ENCODE assay signal across 8 cellular contexts in the genomic region with DNA sequence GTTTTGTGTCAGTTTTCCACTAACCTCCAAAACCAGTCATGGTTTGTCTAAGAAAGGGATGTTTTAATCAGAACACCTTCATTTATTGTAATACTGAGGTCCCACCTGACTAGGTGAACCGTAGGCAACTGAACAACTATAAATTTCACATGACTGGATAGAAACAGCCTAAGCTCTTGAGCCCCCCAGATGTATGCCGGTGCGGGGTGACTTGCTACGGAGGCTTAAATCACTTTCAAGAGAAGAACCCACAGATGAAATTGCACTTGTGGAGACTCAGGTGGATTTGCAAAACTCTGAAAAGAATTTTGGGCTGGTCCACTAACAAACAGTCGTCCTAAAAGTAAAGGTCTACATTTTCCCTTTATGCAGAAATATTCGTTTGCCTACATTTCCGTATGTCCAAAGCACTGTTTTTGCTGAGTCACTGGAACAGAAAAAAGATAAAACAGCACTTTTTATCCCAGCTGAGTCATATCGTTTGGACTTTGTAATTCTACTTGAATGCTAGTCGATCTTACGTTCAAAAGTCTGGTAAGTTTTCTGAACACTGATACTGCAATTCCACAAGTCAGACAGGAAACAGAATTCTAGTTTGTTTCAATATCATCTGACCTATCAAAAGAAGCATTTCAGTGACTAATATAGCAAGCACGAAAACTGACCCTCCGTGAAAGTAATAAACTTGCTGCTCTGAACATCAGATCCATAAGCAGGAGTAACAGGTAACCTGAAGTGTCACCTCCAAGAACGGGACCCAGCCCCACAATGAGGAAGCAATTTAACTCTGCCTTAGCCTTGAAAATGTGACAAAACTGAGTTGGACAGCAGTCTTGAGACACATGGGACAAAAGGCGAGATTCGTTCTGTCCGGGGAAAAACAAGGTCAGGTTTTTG. TPM values are rescaled to one million over a fixed set of nuclear protein-coding genes. Genes with fewer than 3 reads are reported as not detected.
DNase-seq lines count a peak whose midpoint lies in the region; TF ChIP-seq lines count a peak whose summit lies in the region.

No MANE protein-coding gene starts in this region.

- peaks cover 12% of the 10 kb centered on the region for H3K4me1 Mint-ChIP-seq in endothelial cell (ENCODE audit: unreplicated experiment)

- H3K4me3 Mint-ChIP-seq in endothelial cell (ENCODE audit: unreplicated experiment) = no peak overlapping the region

- H3F3A ChIP-seq in GM23248 (ENCODE audit: insufficient read depth) = peaks cover 45% of the 10 kb centered on the region

- peak overlapping the region; percentile 34 for H3K4me2 ChIP-seq in BLaER1
- H3K4me2 ChIP-seq in GM23248 (ENCODE audit: unreplicated experiment) = peak overlapping the region; percentile 99

- peak overlapping the region; percentile 72 for H2AFZ ChIP-seq in GM23248

- no peaks in the 10 kb centered on the region for H3K9me3 Mint-ChIP-seq in endothelial cell (ENCODE audit: unreplicated experiment)

- H3K9ac ChIP-seq in BLaER1 = no peak overlapping the region; the same call in 1 of the 2 replicates
- H3K9ac ChIP-seq in GM23248 = peak overlapping the region; percentile 73

- H3K4me1 ChIP-seq in BLaER1 (peaks cover 54% of the 10 kb centered on the region), GM23248 (ENCODE audit: insufficient read depth) (peaks cover 41% of the 10 kb centered on the region), neutrophil (ENCODE audit: control insufficient read depth in 1 of 2, insufficient read depth in 1 of 2, low read depth in 1 of 2, low read length in 1 of 2) (peaks cover 100% of the 10 kb centered on the region in 2 experiments)

- no peak overlapping the region for H3K27ac Mint-ChIP-seq in endothelial cell (ENCODE audit: unreplicated experiment)

- in situ Hi-C loops in GM23248 (cut with MboI) = no loop called here

- peaks cover 100% of the 10 kb centered on the region for H4K20me1 ChIP-seq in BLaER1
- H4K20me1 ChIP-seq in GM23248 (ENCODE audit: insufficient read depth) = no peaks in the 10 kb centered on the region

- no peaks in the 10 kb centered on the region for H3K9me2 ChIP-seq in GM23248 (ENCODE audit: insufficient read depth)

- H3K27me3 ChIP-seq in BLaER1 = no peaks in the 10 kb centered on the region
- no peaks in the 10 kb centered on the region for H3K27me3 ChIP-seq in GM23248 (replicated peaks; ENCODE audit: insufficient read depth)
- H3K27me3 ChIP-seq in neutrophil = no peaks in the 10 kb centered on the region

- no peak for TF ChIP-seq CTCF in neutrophil (IDR thresholded peaks at IDR 0.05)
- no peak for TF ChIP-seq CTCF in endothelial cell (IDR thresholded peaks at IDR 0.05; ENCODE audit: unreplicated experiment)

- peaks cover 1% of the 10 kb centered on the region for H3K27me3 Mint-ChIP-seq in endothelial cell (ENCODE audit: unreplicated experiment)

- peaks cover 93% of the 10 kb centered on the region for H3K79me2 ChIP-seq in GM23248 (ENCODE audit: insufficient read depth)

- no peak for TF ChIP-seq POLR2A in erythroblast (IDR thresholded peaks at IDR 0.05; ENCODE audit: low read length)

- H3K4me3 ChIP-seq in BLaER1 (no peak overlapping the region), GM23248 (peak overlapping the region; percentile 73), neutrophil (ENCODE audit: low read depth in 1 of 2, low read length in 1 of 2) (peak overlapping the region; percentile 41 to 46)

- DNase-seq in GM23248 (peak; percentile 91), OCI-M1 (lab: John Stamatoyannopoulos, UW) (peak; percentile 88), erythroblast (lab: John Stamatoyannopoulos, UW) (peak; percentile 85 to 88), NCI-H2171 treated with DMSO at 0.1 percent for 48 hours (lab: John Stamatoyannopoulos, UW) (no peak), endothelial cell (ENCODE audit: low spot score) (no peak), middle frontal gyrus (ENCODE audit: extremely low spot score, low spot score) (no peak)

- H3K9me3 ChIP-seq in BLaER1 (no peaks in the 10 kb centered on the region), GM23248 (ENCODE audit: low read depth) (no peaks in the 10 kb centered on the region), neutrophil (no peaks in the 10 kb centered on the region)

- H3K36me3 Mint-ChIP-seq in endothelial cell (ENCODE audit: low read depth, unreplicated experiment) = peaks cover 4% of the 10 kb centered on the region

- no peak overlapping the region for H3K27ac ChIP-seq in BLaER1
- H3K27ac ChIP-seq in GM23248 = peak overlapping the region; percentile 90
- peak overlapping the region; percentile 91 for H3K27ac ChIP-seq in neutrophil

- H3K36me3 ChIP-seq in BLaER1 (peaks cover 16% of the 10 kb centered on the region), GM23248 (ENCODE audit: low read depth) (no peaks in the 10 kb centered on the region), neutrophil (peaks cover 17% of the 10 kb centered on the region)

- WGBS in GM23248 (ENCODE audit: low coverage in 1 of 2, low lambda C conversion rate in 2 of 2, missing lambda C conversion rate in 2 of 2), 2 experiments = 21% methylated on average over 16 of the region's 16 CpGs

RNA-seq across cellular contexts. Expression of gene ZNF516, which starts 18.1 kb away (rescaled TPM):
- 18.0 and 29.4 TPM in 2 replicates for total RNA-seq in GM23248 (2014; rRNA removed; shearing (Covaris generic))
- polyA plus RNA-seq in GM23248 (2016; fragmentation: Nextera tagmentation; extraction: Ambion mirVana) = 16.1 and 17.8 TPM in 2 replicates
- 83.2 TPM for total RNA-seq in endothelial cell (ENCODE audit: unreplicated experiment)

Comparison
In these comparisons a context has a peak if more than half of its experiments do, and no peak if none do; other contexts are left out.
1. DNase-seq: peak in GM23248 (single experiment), OCI-M1 (single experiment) and erythroblast (2 of 2); none in NCI-H2171 treated with DMSO at 0.1 percent for 48 hours (single experiment), endothelial cell (single experiment) and middle frontal gyrus (single experiment).